In genomic region chr5:173847102-173847501, GRCh38 we compare ENCODE assay signal across 28 cellular contexts.
"Had no signal": no experiment of that assay in that cellular context is flagged by ENCODE, and none has a peak within 500 bp of the region (broad histone marks: within the 10 kb centered on the region; RNA-seq: fewer than 3 reads in every experiment).

No MANE protein-coding gene starts in this region.

- H3K27me3 ChIP-seq: colonic mucosa, dorsolateral prefrontal cortex, esophagus muscularis mucosa, esophagus squamous epithelium, foreskin keratinocyte, gastrocnemius medialis, gastroesophageal sphincter, heart left ventricle, heart right ventricle had no signal

- ATAC-seq: effector memory CD8-positive, alpha-beta T cell; esophagus mucosa; foreskin keratinocyte; gastrocnemius medialis; gastroesophageal sphincter; heart left ventricle; heart right ventricle had no signal

- H3K36me3 ChIP-seq: colonic mucosa, esophagus muscularis mucosa, esophagus squamous epithelium, gastrocnemius medialis, gastroesophageal sphincter, heart left ventricle, heart right ventricle had no signal

- DNase-seq: colonic mucosa; cortex of kidney; dermis blood vessel endothelial cell; dorsolateral prefrontal cortex; effector CD4-positive, alpha-beta T cell; effector CD8-positive, alpha-beta T cell; effector memory CD4-positive, alpha-beta T cell; effector memory CD8-positive, alpha-beta T cell; endodermal cell; erythroblast; esophagus squamous epithelium; foreskin fibroblast; foreskin keratinocyte; foreskin melanocyte; gastrocnemius medialis; glutamatergic neuron; head of caudate nucleus; heart left ventricle; heart right ventricle had no signal

- FAIRE-seq: colon, endometrium, endothelial cell of umbilical vein, frontal cortex had no signal

- H3K4me3 ChIP-seq: colonic mucosa, coronary artery, dorsolateral prefrontal cortex, esophagus muscularis mucosa, esophagus squamous epithelium, gastrocnemius medialis, gastroesophageal sphincter, heart left ventricle, heart right ventricle had no signal

- H3K27ac ChIP-seq: colonic mucosa, coronary artery, dorsolateral prefrontal cortex, epithelial cell of prostate, esophagus muscularis mucosa, esophagus squamous epithelium, foreskin keratinocyte, gastrocnemius medialis, gastroesophageal sphincter, heart left ventricle, heart right ventricle had no signal

- H3K4me1 ChIP-seq: colonic mucosa, esophagus muscularis mucosa, esophagus squamous epithelium, foreskin keratinocyte, gastrocnemius medialis, gastroesophageal sphincter, heart left ventricle had no signal

- H3K9me3 ChIP-seq: colonic mucosa had no signal
